Comparison of ENCODE assay signal across 8 cellular contexts in the genomic region with DNA sequence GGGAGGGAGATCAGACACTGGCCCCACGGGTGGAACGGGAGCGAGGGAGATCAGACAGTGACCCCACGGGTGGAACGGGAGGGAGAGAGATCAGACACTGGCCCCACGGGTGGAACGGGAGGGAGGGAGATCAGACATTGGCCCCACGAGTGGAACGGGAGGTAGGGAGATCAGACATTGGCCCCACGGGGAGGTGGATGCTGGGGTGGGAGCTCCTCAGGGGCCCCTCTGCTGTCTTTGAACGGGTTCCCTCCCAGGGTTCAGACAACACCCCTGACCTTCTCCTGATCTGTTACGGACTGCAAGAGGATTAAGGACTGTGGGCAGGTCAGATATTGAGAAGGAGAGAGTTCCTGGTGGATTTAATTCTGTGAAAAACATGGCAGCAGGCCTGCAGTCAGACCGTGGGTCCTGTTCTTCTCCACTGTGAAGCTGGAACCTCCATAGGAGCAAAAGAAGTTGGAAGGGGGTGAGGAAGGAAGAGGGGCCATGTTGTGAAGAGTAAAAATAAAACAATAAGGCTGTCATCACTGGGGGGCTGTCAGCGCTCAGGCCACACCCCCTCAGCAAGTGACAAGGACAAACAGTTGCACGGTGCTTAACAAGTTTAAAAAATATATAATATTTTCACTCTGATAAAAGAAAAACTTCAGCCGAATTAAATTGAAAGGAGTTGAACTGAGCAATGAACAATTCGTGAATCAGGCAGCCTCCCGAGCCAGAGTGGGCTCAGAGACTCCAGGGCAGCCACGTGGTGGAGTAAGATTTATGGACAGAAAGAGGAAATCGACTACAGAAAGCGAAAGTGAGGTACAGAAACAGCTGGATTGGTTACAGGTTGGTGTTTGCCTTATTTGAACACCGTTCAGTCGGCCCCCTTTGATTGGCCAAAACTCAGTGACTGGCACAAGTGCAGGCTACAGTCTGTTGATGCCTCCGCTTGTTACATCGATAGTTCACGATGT.
DNase-seq lines count a peak whose midpoint lies in the region; ATAC-seq and TF ChIP-seq lines count a peak whose summit lies in the region.

No MANE protein-coding gene starts in this region.

- peaks cover 5% of the 10 kb centered on the region in 2 donors for H3K9me3 Mint-ChIP-seq in activated naive CD4-positive, alpha-beta T cell treated with anti-CD3 and anti-CD28 coated beads, Interleukin-2, amount 50 U/mL, for 72 hours

- H3K9me3 ChIP-seq in neutrophil = no peaks in the 10 kb centered on the region

- H3K27ac ChIP-seq in neutrophil = peak overlapping the region; percentile 51
- H3K27ac ChIP-seq in urinary bladder (ENCODE audit: low read depth) = peak overlapping the region; percentile 46

- peak overlapping the region; percentile 41 to 91 for H3K27ac Mint-ChIP-seq in activated naive CD4-positive, alpha-beta T cell treated with anti-CD3 and anti-CD28 coated beads, Interleukin-2, amount 50 U/mL, for 72 hours

- H3K4me3 ChIP-seq in neutrophil (ENCODE audit: low read depth in 1 of 2, low read length in 1 of 2) = peak overlapping the region; percentile 37 to 40
- no peak overlapping the region for H3K4me3 ChIP-seq in urinary bladder (ENCODE audit: low read depth, low read length)

- ATAC-seq in activated naive CD4-positive, alpha-beta T cell treated with anti-CD3 and anti-CD28 coated beads, Interleukin-2, amount 50 U/mL, for 72 hours = peak; percentile 98 to 99
- ATAC-seq in GM18519 (IDR thresholded peaks at IDR 0.05; ENCODE audit: low FRiP score, unreplicated experiment) = no peak

- peaks cover 12 to 15% of the 10 kb centered on the region in 2 experiments for H3K4me1 ChIP-seq in neutrophil (ENCODE audit: control insufficient read depth in 1 of 2, insufficient read depth in 1 of 2, low read depth in 1 of 2, low read length in 1 of 2)
- no peaks in the 10 kb centered on the region for H3K4me1 ChIP-seq in urinary bladder (ENCODE audit: insufficient read depth)

- peak; percentile 63 for DNase-seq in CD1c-positive myeloid dendritic cell (ENCODE audit: extremely low spot score)
- peak; percentile 51 for DNase-seq in RPMI7951 (ENCODE audit: low read depth)
- peak; percentile 54 to 71 for DNase-seq in activated naive CD4-positive, alpha-beta T cell treated with anti-CD3 and anti-CD28 coated beads, Interleukin-2, amount 50 U/mL, for 72 hours (ENCODE audit: low spot score in 2 of 2)
- no peak for DNase-seq in NCI-H446 treated with DMSO at 0.1 percent for 48 hours (lab: John Stamatoyannopoulos, UW)
- no peak for DNase-seq in DMS79 treated with DMSO at 0.1 percent for 48 hours (lab: John Stamatoyannopoulos, UW)

- no peak for TF ChIP-seq CTCF in neutrophil (IDR thresholded peaks at IDR 0.05)

- 70% methylated on average over 26 of the region's 26 CpGs for WGBS in urinary bladder

- H3K36me3 Mint-ChIP-seq in activated naive CD4-positive, alpha-beta T cell treated with anti-CD3 and anti-CD28 coated beads, Interleukin-2, amount 50 U/mL, for 72 hours = peaks cover 0 to 6% of the 10 kb centered on the region in 2 donors

- H3K27me3 ChIP-seq in neutrophil = peaks cover 5% of the 10 kb centered on the region

- H3K36me3 ChIP-seq in neutrophil = no peaks in the 10 kb centered on the region
- H3K36me3 ChIP-seq in urinary bladder (ENCODE audit: insufficient read depth) = no peaks in the 10 kb centered on the region

Comparison
In these comparisons a context has a peak if more than half of its experiments do, and no peak if none do; other contexts are left out.
1. DNase-seq: peak in CD1c-positive myeloid dendritic cell (single experiment), RPMI7951 (single experiment) and activated naive CD4-positive, alpha-beta T cell treated with anti-CD3 and anti-CD28 coated beads, Interleukin-2, amount 50 U/mL, for 72 hours (2 of 2); none in NCI-H446 treated with DMSO at 0.1 percent for 48 hours (single experiment) and DMS79 treated with DMSO at 0.1 percent for 48 hours (single experiment).